Comparison of ENCODE assay signal across 8 cellular contexts in genomic region chrX:136880003-136880451, GRCh38. TPM values are rescaled to one million over a fixed set of nuclear protein-coding genes. Genes with fewer than 3 reads are reported as not detected.
DNase-seq lines count a peak whose midpoint lies in the region; ATAC-seq, FAIRE-seq and TF ChIP-seq lines count a peak whose summit lies in the region.

No MANE protein-coding gene starts in this region.

- H3K4me3 ChIP-seq in H7 (ENCODE audit: insufficient read depth, low read depth, low read length) (peak overlapping the region; percentile 96), pancreas (peak overlapping the region; percentile 14 to 55 (median 44))

- no peaks in the 10 kb centered on the region for H3K4me1 ChIP-seq in pancreas

- no peaks in the 10 kb centered on the region for H3K27me3 Mint-ChIP-seq in Calu3 (ENCODE audit: unreplicated experiment)

- CTCF ChIA-PET in Calu3 (lab: Charles Lee), result interaction anchor here (1.0 to 1.1 kb wide), 2 partner anchors 29 to 45 kb away, joined by 5 to 7 read pairs; no protein-coding TSS in a partner anchor

- peak overlapping the region; percentile 94 for H3K4me3 Mint-ChIP-seq in Calu3 (ENCODE audit: low read depth, unreplicated experiment)

- H3K27ac Mint-ChIP-seq in Calu3 (ENCODE audit: unreplicated experiment), result peak overlapping the region; percentile 100

- no peak for TF ChIP-seq CTCF in Calu3 (IDR thresholded peaks at IDR 0.05; ENCODE audit: unreplicated experiment)
- no peak for TF ChIP-seq CTCF in pancreas (IDR thresholded peaks at IDR 0.05)

- H3K9me3 Mint-ChIP-seq in Calu3 (ENCODE audit: low read depth, unreplicated experiment), result no peaks in the 10 kb centered on the region

- H3K36me3 ChIP-seq in H7 (replicated peaks; ENCODE audit: control insufficient read depth, insufficient read depth, low read length), result peaks cover 8% of the 10 kb centered on the region
- H3K36me3 ChIP-seq in pancreas, result peaks cover 0 to 15% (median 0%) of the 10 kb centered on the region in 3 donors

- ATAC-seq in pancreas, result peak; percentile 30 to 52 (median 46)

- intact Hi-C loops in Calu3 (cut with micrococcal nuclease; ENCODE audit: unreplicated experiment), result no loop called here
- intact Hi-C loops in pancreas (cut with DNase I), result no loop called here

- DNase-seq in Calu3 (peak; percentile 14), H7 (peak; percentile 48), NCI-H446 (lab: John Stamatoyannopoulos, UW) (peak; percentile 4 to 48), activated gamma-delta T cell treated with Interleukin-2 at 50 U/mL for 16 hours (peak; percentile 22), globus pallidus (ENCODE audit: low spot score) (peak; percentile 26), pancreas (peak in 4 of 6 donors; percentile 24 to 55 (median 28)), SKM-1 (lab: John Stamatoyannopoulos, UW; ENCODE audit: unreplicated experiment) (no peak), NCI-H1048 (lab: John Stamatoyannopoulos, UW) (no peak)

- H3K27me3 ChIP-seq in H7 (ENCODE audit: control insufficient read depth, insufficient read depth, low read length) (no peaks in the 10 kb centered on the region), pancreas (no peaks in the 10 kb centered on the region)

- WGBS in pancreas, 2 donors, result 0 to 23% methylated on average over 32 of the region's 32 CpGs

- FAIRE-seq in pancreas (lab: Jason Lieb, UNC), result no peak

- peaks cover 55% of the 10 kb centered on the region for H3K36me3 Mint-ChIP-seq in Calu3 (ENCODE audit: insufficient read depth, unreplicated experiment)

- H3K9me3 ChIP-seq in pancreas, result no peaks in the 10 kb centered on the region

- H3K4me1 Mint-ChIP-seq in Calu3 (ENCODE audit: low read depth, unreplicated experiment), result no peaks in the 10 kb centered on the region

- H3K27ac ChIP-seq in pancreas, result peak overlapping the region; percentile 64 to 93 (median 84)

- TSS peak; percentile 68 for BruUV-seq in Calu3 (replicated peaks; lab: Mats Ljungman, UMichigan)

RNA-seq across cellular contexts. Expression of gene RBMX, which starts 0.5 kb away (rescaled TPM):
- total RNA-seq in Calu3 (2022) (225 and 252 TPM in 2 replicates), pancreas (100 to 1,000 TPM in 2 of 6 donors, 10 to 100 TPM in 4; 71.7 to 129 (median 81.8) TPM)
- total RNA-seq in H7 (2014; rRNA removed; shearing (Covaris generic)), result 568 and 767 TPM in 2 replicates
- 10 to 100 TPM; 45.3 to 86.6 TPM for polyA plus RNA-seq in pancreas

Comparison
In these comparisons a context has a peak if more than half of its experiments do, and no peak if none do; other contexts are left out.
1. DNase-seq: peak in Calu3 (single experiment), H7 (single experiment), NCI-H446 (2 of 2), activated gamma-delta T cell treated with Interleukin-2 at 50 U/mL for 16 hours (single experiment), globus pallidus (single experiment) and pancreas (4 of 6); none in SKM-1 (single experiment) and NCI-H1048 (single experiment).